8 cellular contexts compared by ENCODE assay signal in genomic region chr3:158097571-158098553, GRCh38. TPM values are rescaled to one million over a fixed set of nuclear protein-coding genes. Genes with fewer than 3 reads are reported as not detected.
A peak's percentile ranks its signal among the peaks of the same experiment; 100 is the strongest.
DNase-seq lines count a peak whose midpoint lies in the region; ATAC-seq, FAIRE-seq and TF ChIP-seq lines count a peak whose summit lies in the region.

No MANE protein-coding gene starts in this region.

- peaks cover 3% of the 10 kb centered on the region for H3K36me3 Mint-ChIP-seq in CD8-positive, alpha-beta T cell

- peaks cover 6% of the 10 kb centered on the region for H3K9me3 Mint-ChIP-seq in CD8-positive, alpha-beta T cell

- intact Hi-C loops in CD8-positive, alpha-beta T cell (cut with DNase I, micrococcal nuclease), result loop anchor here in 1 of 2 experiments (1.0 kb wide), 1 partner anchor 10 kb away; no protein-coding TSS in a partner anchor

- DNase-seq in CD8-positive, alpha-beta T cell, result peak; percentile 39 to 79 (median 63)
- DNase-seq in HTR-8/SVneo (ENCODE audit: insufficient read length, low spot score) (peak; percentile 95), SIG-M5 (lab: John Stamatoyannopoulos, UW) (peak; percentile 25), MG63 (no peak)
- peak; percentile 35 for DNase-seq in activated naive CD8-positive, alpha-beta T cell treated with anti-CD3 and anti-CD28 coated beads, Interleukin-2, amount 50 U/mL, for 16 hours (ENCODE audit: low read depth, low spot score)
- DNase-seq in stimulated activated CD4-positive, alpha-beta T cell treated with anti-CD3 and anti-CD28 coated beads, Interleukin-12 subunit alpha, Interleukin-12 subunit beta, amount 100 ng/mL, for 24 hours (ENCODE audit: low read depth in 2 of 2), result peak; percentile 36 to 56

- no peaks in the 10 kb centered on the region for H3K36me3 ChIP-seq in CD8-positive, alpha-beta T cell (ENCODE audit: insufficient read depth, low read length)
- peaks cover 29% of the 10 kb centered on the region for H3K36me3 ChIP-seq in MG63

- peaks cover 84% of the 10 kb centered on the region for H3K27me3 ChIP-seq in CD8-positive, alpha-beta T cell (ENCODE audit: insufficient read depth, low read length)
- no peaks in the 10 kb centered on the region; the same call in 1 of the 2 replicates for H3K27me3 ChIP-seq in MG63

- H3K4me3 ChIP-seq in CD8-positive, alpha-beta T cell (ENCODE audit: low read depth, low read length), result peak overlapping the region; percentile 75
- peak overlapping the region; percentile 54 for H3K4me3 ChIP-seq in iPS-18c (ENCODE audit: insufficient read depth, low read depth, low read length)
- no peak overlapping the region for H3K4me3 ChIP-seq in MG63

- peaks cover 13% of the 10 kb centered on the region for H3K4me1 ChIP-seq in CD8-positive, alpha-beta T cell (ENCODE audit: insufficient read depth, low read length)

- H3K27me3 Mint-ChIP-seq in CD8-positive, alpha-beta T cell (ENCODE audit: low read depth), result peaks cover 92% of the 10 kb centered on the region

- ATAC-seq in CD8-positive, alpha-beta T cell, result peak; percentile 92
- ATAC-seq in GM19468 (IDR thresholded peaks at IDR 0.05; ENCODE audit: extremely low read depth, unreplicated experiment), result peak; percentile 93

- peak overlapping the region; percentile 2 for H3K27ac Mint-ChIP-seq in CD8-positive, alpha-beta T cell

- H3K9me3 ChIP-seq in CD8-positive, alpha-beta T cell (ENCODE audit: low read length), result no peaks in the 10 kb centered on the region
- H3K9me3 ChIP-seq in iPS-18c (ENCODE audit: control insufficient read depth, insufficient read depth, low read length) (no peaks in the 10 kb centered on the region), MG63 (no peaks in the 10 kb centered on the region)

- H3K27ac ChIP-seq in CD8-positive, alpha-beta T cell (ENCODE audit: low read depth, low read length), result no peak overlapping the region

- H3K4me3 Mint-ChIP-seq in CD8-positive, alpha-beta T cell, result peak overlapping the region; percentile 88

- TF ChIP-seq CTCF in CD8-positive, alpha-beta T cell (IDR thresholded peaks at IDR 0.05), result no peak

- POLR2A ChIA-PET in CD8-positive, alpha-beta T cell (lab: Charles Lee), result interaction anchor here (1.5 kb wide), 1 partner anchor 12 kb away, joined by 4 read pairs; the partner anchor contains the start of gene RSRC1

- CTCF ChIA-PET in CD8-positive, alpha-beta T cell (lab: Charles Lee), result no interaction called here

- peak; percentile 55 for FAIRE-seq in HTR-8/SVneo (lab: Jason Lieb, UNC)

- peaks cover 11% of the 10 kb centered on the region for H3K4me1 Mint-ChIP-seq in CD8-positive, alpha-beta T cell (ENCODE audit: low read depth)

RNA-seq across cellular contexts. Expression of gene SHOX2, which starts 8.4 kb away (rescaled TPM):
- not detected for total RNA-seq in CD8-positive, alpha-beta T cell
- total RNA-seq in MG63 (2014; rRNA removed; shearing (Covaris generic); ENCODE audit: low replicate concordance), result 3.3 and 10.9 TPM in 2 replicates

RNA-seq across cellular contexts. Expression of gene RSRC1, which starts 12.0 kb away (rescaled TPM):
- total RNA-seq in CD8-positive, alpha-beta T cell, result 10 to 100 TPM; 21.8 to 25.0 TPM
- total RNA-seq in MG63 (2014; rRNA removed; shearing (Covaris generic); ENCODE audit: low replicate concordance), result 20.8 and 42.6 TPM in 2 replicates
